Comparison of ENCODE assay signal across 15 cellular contexts in genomic region chr12:12510141-12510540, GRCh38. TPM values are rescaled to one million over a fixed set of nuclear protein-coding genes. Genes with fewer than 3 reads are reported as not detected.
DNase-seq lines count a peak whose midpoint lies in the region; ATAC-seq, FAIRE-seq and TF ChIP-seq lines count a peak whose summit lies in the region.
"Had no signal": no experiment of that assay in that cellular context is flagged by ENCODE, and none has a peak within 500 bp of the region (broad histone marks: within the 10 kb centered on the region; RNA-seq: fewer than 3 reads in every experiment).

No MANE protein-coding gene starts in this region.

- H3K4me3 Mint-ChIP-seq in CD4-positive, CD25-positive, alpha-beta regulatory T cell = no peak overlapping the region
- H3K4me3 Mint-ChIP-seq: naive thymus-derived CD8-positive, alpha-beta T cell had no signal

- intact Hi-C loops in mucosa of descending colon (cut with DNase I, micrococcal nuclease) = no loop called here

- peaks cover 59% of the 10 kb centered on the region for H3K4me1 ChIP-seq in CD4-positive, CD25-positive, alpha-beta regulatory T cell (ENCODE audit: control insufficient read depth, insufficient read depth, low read length, poor library complexity, severe bottlenecking)
- H3K4me1 ChIP-seq in mucosa of descending colon (ENCODE audit: low read depth) = no peaks in the 10 kb centered on the region

- no peaks in the 10 kb centered on the region for H3K27me3 ChIP-seq in CD4-positive, CD25-positive, alpha-beta regulatory T cell (ENCODE audit: control insufficient read depth, insufficient read depth, low read length)

- no peak for TF ChIP-seq CTCF in mucosa of descending colon (IDR thresholded peaks at IDR 0.05)

- H3K36me3 Mint-ChIP-seq in CD4-positive, CD25-positive, alpha-beta regulatory T cell = peaks cover 16% of the 10 kb centered on the region

- H3K27me3 Mint-ChIP-seq in CD4-positive, CD25-positive, alpha-beta regulatory T cell = no peaks in the 10 kb centered on the region
- H3K27me3 Mint-ChIP-seq: naive thymus-derived CD8-positive, alpha-beta T cell had no signal

- peak overlapping the region; percentile 4 for H3K4me3 ChIP-seq in CD4-positive, CD25-positive, alpha-beta regulatory T cell (ENCODE audit: low read depth, low read length)
- H3K4me3 ChIP-seq in mucosa of descending colon = no peak overlapping the region

- peaks cover 24 to 50% (median 36%) of the 10 kb centered on the region in 4 donors for H3K4me1 Mint-ChIP-seq in CD4-positive, CD25-positive, alpha-beta regulatory T cell

- H3K36me3 ChIP-seq in CD4-positive, CD25-positive, alpha-beta regulatory T cell (ENCODE audit: control insufficient read depth, insufficient read depth, low read length) = peaks cover 12% of the 10 kb centered on the region
- H3K36me3 ChIP-seq in mucosa of descending colon (ENCODE audit: low read depth) = no peaks in the 10 kb centered on the region

- ATAC-seq in CD4-positive, CD25-positive, alpha-beta regulatory T cell (ENCODE audit: low read depth in 2 of 2) = no peak
- ATAC-seq in mucosa of descending colon = peak; percentile 43
- ATAC-seq: naive thymus-derived CD8-positive, alpha-beta T cell; sciatic nerve had no signal

- peak overlapping the region in 1 of 3 donors; percentile 72 for H3K27ac Mint-ChIP-seq in CD4-positive, CD25-positive, alpha-beta regulatory T cell

- no peak overlapping the region for H3K27ac ChIP-seq in CD4-positive, CD25-positive, alpha-beta regulatory T cell (ENCODE audit: insufficient read depth, low read length, poor library complexity, severe bottlenecking)

- FAIRE-seq in urothelium cell line (lab: Jason Lieb, UNC) = no peak
- FAIRE-seq: frontal cortex, kidney had no signal

- H3K9me3 ChIP-seq in CD4-positive, CD25-positive, alpha-beta regulatory T cell (ENCODE audit: control insufficient read depth in 2 of 2, low read length in 2 of 2) = no peaks in the 10 kb centered on the region
- no peaks in the 10 kb centered on the region for H3K9me3 ChIP-seq in mucosa of descending colon

- DNase-seq in CD4-positive, CD25-positive, alpha-beta regulatory T cell = no peak
- DNase-seq in NCI-H226 (peak; percentile 53), dedifferentiated amniotic fluid mesenchymal stem cell (ENCODE audit: extremely low spot score) (peak; percentile 17), mucosa of descending colon (no peak), DMS153 treated with DMSO at 0.1 percent for 48 hours (lab: John Stamatoyannopoulos, UW; ENCODE audit: unreplicated experiment) (no peak), urothelium cell line (ENCODE audit: low spot score) (no peak), NCI-H510A (lab: John Stamatoyannopoulos, UW) (no peak), middle frontal gyrus (ENCODE audit: extremely low spot score, low spot score) (no peak)
- DNase-seq: activated effector memory CD4-positive, alpha-beta T cell treated with anti-CD3 and anti-CD28 coated beads, Interleukin-2, amount 50 U/mL, for 16 hours; Kasumi-1; kidney; naive thymus-derived CD8-positive, alpha-beta T cell; NCI-H2081 had no signal

- no peaks in the 10 kb centered on the region for H3K9me3 Mint-ChIP-seq in CD4-positive, CD25-positive, alpha-beta regulatory T cell
- H3K9me3 Mint-ChIP-seq: naive thymus-derived CD8-positive, alpha-beta T cell had no signal

RNA-seq across cellular contexts. Expression of gene DUSP16, which starts 52.5 kb away (rescaled TPM):
- 108 TPM for total RNA-seq in CD4-positive, CD25-positive, alpha-beta regulatory T cell
- polyA plus RNA-seq in CD4-positive, CD25-positive, alpha-beta regulatory T cell = 10 to 100 TPM; 29.4 to 40.7 (median 30.2) TPM
- total RNA-seq in mucosa of descending colon = 10 to 100 TPM; 42.3 to 61.8 (median 42.9) TPM

Comparison
In these comparisons a context has a peak if more than half of its experiments do, and no peak if none do; other contexts are left out.
1. DNase-seq: peak in NCI-H226 (single experiment) and dedifferentiated amniotic fluid mesenchymal stem cell (single experiment); none in CD4-positive, CD25-positive, alpha-beta regulatory T cell (0 of 3), mucosa of descending colon (0 of 3), DMS153 treated with DMSO at 0.1 percent for 48 hours (single experiment), urothelium cell line (single experiment), NCI-H510A (single experiment) and middle frontal gyrus (single experiment).